ENCODE assay signal across 8 cellular contexts in the genomic region with DNA sequence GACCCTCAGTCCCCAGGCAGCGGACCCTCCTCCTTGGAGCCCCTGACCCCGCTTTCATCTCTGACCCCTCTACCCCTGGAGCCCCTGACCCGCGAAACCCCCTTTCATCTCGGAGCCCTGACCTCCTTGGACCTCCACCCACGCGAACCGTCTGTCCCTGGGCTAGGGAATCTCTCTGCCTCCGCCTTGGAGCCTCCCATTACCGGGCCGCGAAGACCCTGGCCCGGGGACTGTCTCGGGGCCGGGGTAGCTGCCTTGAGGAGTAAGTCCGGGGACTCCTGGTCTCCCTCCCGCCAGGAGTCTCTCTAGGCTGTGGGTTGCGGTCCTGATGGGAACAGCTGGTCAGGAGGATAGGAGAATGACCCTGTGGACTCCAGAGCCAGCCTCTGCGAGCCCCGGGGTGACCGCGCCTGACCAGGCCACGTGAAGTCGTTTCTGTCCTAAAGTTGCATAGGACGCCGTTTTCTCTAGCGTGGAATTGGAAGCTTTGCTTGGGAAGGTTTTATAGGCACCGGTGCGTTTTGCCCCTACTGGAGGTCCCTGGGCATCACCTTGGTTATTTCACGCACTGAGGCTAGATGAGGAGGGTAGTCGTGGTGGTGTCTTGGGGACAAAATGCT. TPM values are rescaled to one million over a fixed set of nuclear protein-coding genes. Genes with fewer than 3 reads are reported as not detected.
A peak's percentile ranks its signal among the peaks of the same experiment; 100 is the strongest.
DNase-seq lines count a peak whose midpoint lies in the region; ATAC-seq, FAIRE-seq and TF ChIP-seq lines count a peak whose summit lies in the region.

No MANE protein-coding gene starts in this region.

- TF ChIP-seq EP300 in ovary (IDR thresholded peaks at IDR 0.05): no peak

- TF ChIP-seq CTCF in epithelial cell of proximal tubule (conservative IDR thresholded peaks at IDR 0.05; ENCODE audit: low read depth, low read length): peak; percentile 47
- no peak for TF ChIP-seq CTCF in ovary (IDR thresholded peaks at IDR 0.05)

- H3K27ac ChIP-seq in ovary: peak overlapping the region in 1 of 2 donors; percentile 34

- H3K4me1 ChIP-seq in ovary (ENCODE audit: insufficient read depth): peaks cover 10% of the 10 kb centered on the region

- intact Hi-C loops in ovary (cut with DNase I): loop anchor here in 2 of 4 donors (10.0 kb wide), 2 partner anchors 134 to 164 kb away; partner anchors contain the start of gene TADA2B (in 1 of the 2)

- H3K4me3 ChIP-seq in epithelial cell of proximal tubule (ENCODE audit: low read depth, low read length): peak overlapping the region; percentile 90
- H3K4me3 ChIP-seq in ovary: peak overlapping the region; percentile 84

- H3K27me3 ChIP-seq in ovary: no peaks in the 10 kb centered on the region

- H3K9me3 ChIP-seq in ovary: no peaks in the 10 kb centered on the region

- WGBS in ovary, 3 donors: 8 to 14% (median 13%) methylated on average over 31 of the region's 31 CpGs

- DNase-seq in NOMO-1 treated with DMSO at 0.1 percent for 48 hours (lab: John Stamatoyannopoulos, UW; ENCODE audit: unreplicated experiment): peak; percentile 10
- DNase-seq in NOMO-1 treated with dmso at 0.1 percent for 144 hours (lab: John Stamatoyannopoulos, UW; ENCODE audit: unreplicated experiment): no peak
- DNase-seq in RPMI7951 (ENCODE audit: low read depth): peak; percentile 39
- DNase-seq in epithelial cell of proximal tubule (ENCODE audit: low read depth): no peak
- DNase-seq in ovary: no peak
- no peak for DNase-seq in Ammon's horn (ENCODE audit: low spot score)
- DNase-seq in HTR-8/SVneo (ENCODE audit: insufficient read length, low spot score): no peak

- ATAC-seq in GM21367 (IDR thresholded peaks at IDR 0.05; ENCODE audit: unreplicated experiment): no peak

- no peak for TF ChIP-seq POLR2A in ovary (IDR thresholded peaks at IDR 0.05)

- H3K36me3 ChIP-seq in ovary: no peaks in the 10 kb centered on the region

- no peak for FAIRE-seq in HTR-8/SVneo (lab: Jason Lieb, UNC)

RNA-seq across cellular contexts. Expression of gene TBC1D14, which starts 0.8 kb away (rescaled TPM):
- 23.3 and 28.4 TPM in 2 replicates for total RNA-seq in RPMI7951 (2014; rRNA removed; shearing (Covaris generic))
- total RNA-seq in epithelial cell of proximal tubule: 43.3 and 47.2 TPM in 2 replicates
- 10 to 100 TPM; 19.9 to 39.6 (median 34.4) TPM for total RNA-seq in ovary
- 10 to 100 TPM; 24.7 to 40.0 TPM for polyA plus RNA-seq in ovary

Comparison
In these comparisons a context has a peak if more than half of its experiments do, and no peak if none do; other contexts are left out.
1. DNase-seq: peak in NOMO-1 treated with DMSO at 0.1 percent for 48 hours (single experiment) and RPMI7951 (single experiment); none in NOMO-1 treated with dmso at 0.1 percent for 144 hours (single experiment), epithelial cell of proximal tubule (single experiment), ovary (0 of 5), Ammon's horn (single experiment) and HTR-8/SVneo (single experiment).